ENCODE assay signal across 9 cellular contexts in genomic region chr16:70691223-70692129, GRCh38. TPM values are rescaled to one million over a fixed set of nuclear protein-coding genes. Genes with fewer than 3 reads are reported as not detected.
DNase-seq lines count a peak whose midpoint lies in the region; ATAC-seq and TF ChIP-seq lines count a peak whose summit lies in the region.
"Had no signal": no experiment of that assay in that cellular context is flagged by ENCODE, and none has a peak within 500 bp of the region (broad histone marks: within the 10 kb centered on the region; RNA-seq: fewer than 3 reads in every experiment).

No MANE protein-coding gene starts in this region.

- H3K9me3 Mint-ChIP-seq in stimulated activated naive B cell treated with anti-CD40 and anti-IgM and Interleukin-4, amounts not matched to agents 10 μg/mL and 1 μg/mL and 100 μg/mL, for 72 hours: no peaks in the 10 kb centered on the region

- peaks cover 2 to 4% of the 10 kb centered on the region in 2 donors for H3K27me3 Mint-ChIP-seq in stimulated activated naive B cell treated with anti-CD40 and anti-IgM and Interleukin-4, amounts not matched to agents 10 μg/mL and 1 μg/mL and 100 μg/mL, for 72 hours

- no peak for ATAC-seq in stimulated activated naive B cell treated with anti-CD40 and anti-IgM and Interleukin-4, amounts not matched to agents 10 μg/mL and 1 μg/mL and 100 μg/mL, for 72 hours (replicated peaks)
- ATAC-seq in GM18502 (IDR thresholded peaks at IDR 0.05; ENCODE audit: poor library complexity, unreplicated experiment): no peak

- in situ Hi-C loops in KBM-7 (cut with MboI; ENCODE audit: low pct_unique_long_range_greater_than_20kb, low sequenced_read_pairs): no loop called here

- DNase-seq in AG09309 (ENCODE audit: low read depth): peak; percentile 98
- DNase-seq in SHP77 (lab: John Stamatoyannopoulos, UW): peak; percentile 77 to 81
- DNase-seq in fibroblast of the conjunctiva (ENCODE audit: low read depth): peak; percentile 99
- peak; percentile 85 for DNase-seq in occipital lobe (lab: John Stamatoyannopoulos, UW)
- no peak for DNase-seq in stimulated activated naive CD4-positive, alpha-beta T cell treated with Interleukin-2 at 50 U/mL for 16 hours (lab: John Stamatoyannopoulos, UW)
- no peak for DNase-seq in KBM-7
- no peak for DNase-seq in stimulated activated naive B cell treated with anti-CD40 and anti-IgM and Interleukin-4, amounts not matched to agents 10 μg/mL and 1 μg/mL and 100 μg/mL, for 72 hours
- DNase-seq: mammary epithelial cell had no signal

- H3K4me1 Mint-ChIP-seq in stimulated activated naive B cell treated with anti-CD40 and anti-IgM and Interleukin-4, amounts not matched to agents 10 μg/mL and 1 μg/mL and 100 μg/mL, for 72 hours: peaks cover 0 to 8% of the 10 kb centered on the region in 2 donors

- no peak overlapping the region for H3K4me3 ChIP-seq in AG09309 (ENCODE audit: control insufficient read depth, low read depth, low read length)

- no peak for TF ChIP-seq CTCF in AG09309 (IDR thresholded peaks at IDR 0.05; ENCODE audit: control insufficient read depth, insufficient read depth, low read depth, low read length, missing control alignments)

- H3K36me3 Mint-ChIP-seq in stimulated activated naive B cell treated with anti-CD40 and anti-IgM and Interleukin-4, amounts not matched to agents 10 μg/mL and 1 μg/mL and 100 μg/mL, for 72 hours: peaks cover 10 to 31% of the 10 kb centered on the region in 2 donors

- no peak overlapping the region for H3K4me3 Mint-ChIP-seq in stimulated activated naive B cell treated with anti-CD40 and anti-IgM and Interleukin-4, amounts not matched to agents 10 μg/mL and 1 μg/mL and 100 μg/mL, for 72 hours

- no peak overlapping the region for H3K27ac Mint-ChIP-seq in stimulated activated naive B cell treated with anti-CD40 and anti-IgM and Interleukin-4, amounts not matched to agents 10 μg/mL and 1 μg/mL and 100 μg/mL, for 72 hours

RNA-seq across cellular contexts. Expression of gene MTSS2, which starts 5.6 kb away (rescaled TPM):
- 35.4 TPM for total RNA-seq in occipital lobe

RNA-seq across cellular contexts. Expression of gene IL34, which starts 45.1 kb away (rescaled TPM):
- total RNA-seq in occipital lobe: 1.7 TPM

Comparison
In these comparisons a context has a peak if more than half of its experiments do, and no peak if none do; other contexts are left out.
1. DNase-seq: peak in AG09309 (single experiment), SHP77 (2 of 2), fibroblast of the conjunctiva (single experiment) and occipital lobe (single experiment); none in stimulated activated naive CD4-positive, alpha-beta T cell treated with Interleukin-2 at 50 U/mL for 16 hours (single experiment), KBM-7 (single experiment) and stimulated activated naive B cell treated with anti-CD40 and anti-IgM and Interleukin-4, amounts not matched to agents 10 μg/mL and 1 μg/mL and 100 μg/mL, for 72 hours (single experiment).